ENCODE assay signal across 1 cellular context in genomic region chr4:38815879-38816782, GRCh38.
TF ChIP-seq lines count a peak whose summit lies in the region.

No MANE protein-coding gene starts in this region.

TF ChIP-seq in WTC11, 78 proteins besides CTCF, POLR2A, EP300 and RAD21 (continued from another document):
- TF ChIP-seq, protein P1, sequence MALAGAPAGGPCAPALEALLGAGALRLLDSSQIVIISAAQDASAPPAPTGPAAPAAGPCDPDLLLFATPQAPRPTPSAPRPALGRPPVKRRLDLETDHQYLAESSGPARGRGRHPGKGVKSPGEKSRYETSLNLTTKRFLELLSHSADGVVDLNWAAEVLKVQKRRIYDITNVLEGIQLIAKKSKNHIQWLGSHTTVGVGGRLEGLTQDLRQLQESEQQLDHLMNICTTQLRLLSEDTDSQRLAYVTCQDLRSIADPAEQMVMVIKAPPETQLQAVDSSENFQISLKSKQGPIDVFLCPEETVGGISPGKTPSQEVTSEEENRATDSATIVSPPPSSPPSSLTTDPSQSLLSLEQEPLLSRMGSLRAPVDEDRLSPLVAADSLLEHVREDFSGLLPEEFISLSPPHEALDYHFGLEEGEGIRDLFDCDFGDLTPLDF (CRISPR knock-in tag; IDR thresholded peaks at IDR 0.05), result no peak
